9 cellular contexts compared by ENCODE assay signal in the genomic region with DNA sequence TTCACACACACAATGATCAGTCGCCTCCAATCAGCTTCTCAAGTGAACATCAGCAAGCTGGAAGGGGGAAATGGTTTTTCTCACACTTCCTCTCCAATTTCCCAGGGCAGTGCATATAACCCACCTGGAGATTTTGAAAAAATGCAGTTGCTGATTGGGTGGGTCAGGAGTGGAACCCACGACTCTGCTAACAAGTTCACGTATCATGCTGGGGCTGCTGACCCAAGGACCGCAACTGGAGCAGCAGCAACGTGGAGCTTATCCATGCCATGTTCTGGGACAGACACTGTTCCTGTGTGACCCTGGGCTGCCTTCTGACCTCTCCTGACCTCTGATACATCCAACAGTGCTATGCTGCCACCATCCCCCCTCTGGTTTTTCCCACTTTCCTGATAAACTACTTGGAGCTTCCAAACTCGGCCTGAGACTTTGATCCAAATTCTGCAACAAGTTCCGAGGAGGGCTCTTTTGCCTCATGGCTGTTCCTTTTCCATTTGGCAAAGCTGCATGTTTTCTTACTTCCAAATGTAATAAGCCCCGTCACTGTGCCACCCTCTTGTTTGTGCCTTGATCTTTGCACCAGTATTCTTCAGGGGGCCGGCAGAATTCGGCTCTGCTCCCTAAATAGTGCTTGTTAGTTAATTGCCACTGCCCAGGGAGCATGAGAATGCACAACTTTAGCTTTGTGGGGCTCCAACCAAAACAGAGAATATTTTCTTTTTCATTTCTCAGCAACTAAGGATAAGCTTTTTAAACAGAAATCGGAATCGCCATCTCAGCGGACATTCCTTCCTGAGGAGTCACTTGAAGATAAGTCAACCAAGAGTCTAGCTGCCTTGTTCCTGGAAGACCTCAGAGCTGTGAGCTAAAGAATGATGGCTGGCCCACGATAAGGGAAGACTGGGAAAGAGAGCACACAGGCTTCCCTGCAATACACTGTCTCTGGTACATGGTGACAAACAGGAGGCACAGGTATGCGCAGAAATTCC.
A peak's percentile ranks its signal among the peaks of the same experiment; 100 is the strongest.
DNase-seq lines count a peak whose midpoint lies in the region; ATAC-seq lines count a peak whose summit lies in the region.
"Had no signal": no experiment of that assay in that cellular context is flagged by ENCODE, and none has a peak within 500 bp of the region (broad histone marks: within the 10 kb centered on the region; RNA-seq: fewer than 3 reads in every experiment).

No MANE protein-coding gene starts in this region.

- DNase-seq in activated T-cell treated with anti-CD3 and anti-CD28 coated beads, Interleukin-2, amount 50 U/mL, for 72 hours, result no peak
- no peak for DNase-seq in activated T-cell treated with anti-CD3 and anti-CD28 coated beads, Interleukin-2, amount 50 U/mL, for 48 hours
- peak; percentile 49 for DNase-seq in amniotic stem cell (lab: John Stamatoyannopoulos, UW)
- no peak for DNase-seq in NCI-H82 (lab: John Stamatoyannopoulos, UW)
- DNase-seq in cerebellum (ENCODE audit: low spot score), result no peak
- DNase-seq in NOMO-1 (lab: John Stamatoyannopoulos, UW; ENCODE audit: unreplicated experiment in 2 of 2), result no peak

- H3K27me3 Mint-ChIP-seq in activated T-cell treated with anti-CD3 and anti-CD28 coated beads, Interleukin-2, amount 50 U/mL, for 72 hours (ENCODE audit: low read depth), result no peaks in the 10 kb centered on the region

- peaks cover 31% of the 10 kb centered on the region for H3K4me1 Mint-ChIP-seq in activated T-cell treated with anti-CD3 and anti-CD28 coated beads, Interleukin-2, amount 50 U/mL, for 72 hours (ENCODE audit: low read depth)
- H3K4me1 Mint-ChIP-seq: mesothelial cell of epicardium had no signal

- peaks cover 13 to 20% of the 10 kb centered on the region in 2 donors for H3K36me3 Mint-ChIP-seq in activated T-cell treated with anti-CD3 and anti-CD28 coated beads, Interleukin-2, amount 50 U/mL, for 72 hours (ENCODE audit: insufficient read depth in 2 of 2)

- H3K27ac ChIP-seq in layer of hippocampus (ENCODE audit: low read depth, low read length) (peak overlapping the region; percentile 54), temporal lobe (ENCODE audit: low read depth, low read length) (peak overlapping the region; percentile 9)

- peak in 1 of 2 donors; percentile 16 for ATAC-seq in activated T-cell treated with anti-CD3 and anti-CD28 coated beads, Interleukin-2, amount 50 U/mL, for 72 hours (replicated peaks in 1 of 2)

- no peaks in the 10 kb centered on the region for H3K9me3 Mint-ChIP-seq in activated T-cell treated with anti-CD3 and anti-CD28 coated beads, Interleukin-2, amount 50 U/mL, for 72 hours

- H3K27ac Mint-ChIP-seq in activated T-cell treated with anti-CD3 and anti-CD28 coated beads, Interleukin-2, amount 50 U/mL, for 72 hours, result peak overlapping the region; percentile 93
- H3K27ac Mint-ChIP-seq: mesothelial cell of epicardium had no signal

- H3K4me3 Mint-ChIP-seq in activated T-cell treated with anti-CD3 and anti-CD28 coated beads, Interleukin-2, amount 50 U/mL, for 72 hours, result peak overlapping the region; percentile 62 to 67
- H3K4me3 Mint-ChIP-seq: mesothelial cell of epicardium had no signal

- no peaks in the 10 kb centered on the region for H3K27me3 ChIP-seq in layer of hippocampus (ENCODE audit: control insufficient read depth, insufficient read depth, low read length)
